ENCODE assay signal across 10 cellular contexts in genomic region chr11:122852071-122852831, GRCh38. TPM values are rescaled to one million over a fixed set of nuclear protein-coding genes. Genes with fewer than 3 reads are reported as not detected.
DNase-seq lines count a peak whose midpoint lies in the region; ATAC-seq and TF ChIP-seq lines count a peak whose summit lies in the region.
"Had no signal": no experiment of that assay in that cellular context is flagged by ENCODE, and none has a peak within 500 bp of the region (broad histone marks: within the 10 kb centered on the region; RNA-seq: fewer than 3 reads in every experiment).

No MANE protein-coding gene starts in this region.

- no peaks in the 10 kb centered on the region for H3K4me1 ChIP-seq in ascending aorta
- H3K4me1 ChIP-seq: BE2C, sigmoid colon had no signal

- H3K9me3 Mint-ChIP-seq in activated naive CD4-positive, alpha-beta T cell treated with anti-CD3 and anti-CD28 coated beads for 36 hours: no peaks in the 10 kb centered on the region
- no peaks in the 10 kb centered on the region for H3K9me3 Mint-ChIP-seq in memory B cell

- peak overlapping the region; percentile 63 for H3K4me3 Mint-ChIP-seq in activated naive CD4-positive, alpha-beta T cell treated with anti-CD3 and anti-CD28 coated beads for 36 hours
- H3K4me3 Mint-ChIP-seq in memory B cell: peak overlapping the region; percentile 88

- no peaks in the 10 kb centered on the region for H3K27me3 Mint-ChIP-seq in activated naive CD4-positive, alpha-beta T cell treated with anti-CD3 and anti-CD28 coated beads for 36 hours (ENCODE audit: low read depth)
- no peaks in the 10 kb centered on the region for H3K27me3 Mint-ChIP-seq in memory B cell

- no peak overlapping the region for H3K4me3 ChIP-seq in ascending aorta
- H3K4me3 ChIP-seq: sigmoid colon had no signal

- DNase-seq in stimulated activated CD4-positive, alpha-beta T cell treated with anti-CD3 and anti-CD28 coated beads, Interleukin-12 subunit alpha, Interleukin-12 subunit beta, amount 100 ng/mL, for 4 hours: peak; percentile 22
- DNase-seq in stimulated activated CD4-positive, alpha-beta T cell treated with anti-CD3 and anti-CD28 coated beads, Interleukin-2, amount 100 ng/mL, for 48 hours: no peak
- peak; percentile 77 for DNase-seq in activated naive CD4-positive, alpha-beta T cell treated with anti-CD3 and anti-CD28 coated beads for 36 hours
- DNase-seq in memory B cell (ENCODE audit: low spot score in 2 of 2) (no peak), Right ventricle myocardium inferior (ENCODE audit: missing footprints) (no peak), ascending aorta (ENCODE audit: low spot score in 2 of 2) (no peak), SW480 (ENCODE audit: low spot score) (no peak)
- DNase-seq: BE2C, sigmoid colon had no signal

- CTCF ChIA-PET in activated naive CD4-positive, alpha-beta T cell treated with anti-CD3 and anti-CD28 coated beads for 36 hours (lab: Charles Lee): interaction anchor here (0.6 to 9.2 kb wide), 42 partner anchors 8 to 651 kb away, joined by 3 to 289 read pairs (median 5); partner anchors contain the start of genes CRTAM and UBASH3B

- H3K9me3 ChIP-seq in ascending aorta: no peaks in the 10 kb centered on the region
- H3K9me3 ChIP-seq: BE2C, sigmoid colon had no signal

- H3K4me1 Mint-ChIP-seq in activated naive CD4-positive, alpha-beta T cell treated with anti-CD3 and anti-CD28 coated beads for 36 hours (ENCODE audit: low read depth): peaks cover 47% of the 10 kb centered on the region
- H3K4me1 Mint-ChIP-seq in memory B cell: peaks cover 33% of the 10 kb centered on the region

- TF ChIP-seq CTCF in ascending aorta (IDR thresholded peaks at IDR 0.05): no peak

- peak overlapping the region; percentile 82 for H3K27ac Mint-ChIP-seq in activated naive CD4-positive, alpha-beta T cell treated with anti-CD3 and anti-CD28 coated beads for 36 hours
- H3K27ac Mint-ChIP-seq in memory B cell: peak overlapping the region; percentile 96

- ATAC-seq in memory B cell (ENCODE audit: low read depth) (peak; percentile 31), HG03342 (IDR thresholded peaks at IDR 0.05; ENCODE audit: unreplicated experiment) (no peak), Right ventricle myocardium inferior (no peak)

- no peak overlapping the region for H3K27ac ChIP-seq in ascending aorta
- H3K27ac ChIP-seq: sigmoid colon had no signal

- no peaks in the 10 kb centered on the region for H3K36me3 ChIP-seq in ascending aorta
- H3K36me3 ChIP-seq: BE2C, sigmoid colon had no signal

- H3K36me3 Mint-ChIP-seq in activated naive CD4-positive, alpha-beta T cell treated with anti-CD3 and anti-CD28 coated beads for 36 hours (ENCODE audit: low read depth): no peaks in the 10 kb centered on the region
- H3K36me3 Mint-ChIP-seq in memory B cell: no peaks in the 10 kb centered on the region

- no peaks in the 10 kb centered on the region for H3K27me3 ChIP-seq in ascending aorta

- intact Hi-C loops in activated naive CD4-positive, alpha-beta T cell treated with anti-CD3 and anti-CD28 coated beads for 36 hours (cut with micrococcal nuclease): loop anchor here (1.0 to 10.0 kb wide), 6 partner anchors 9 to 1387 kb away; no protein-coding TSS in a partner anchor
- intact Hi-C loops in Right ventricle myocardium inferior (cut with DNase I): loop anchor here (2.0 kb wide), 1 partner anchor 271 kb away; no protein-coding TSS in a partner anchor
- intact Hi-C loops in ascending aorta (cut with DNase I): no loop called here

RNA-seq across cellular contexts. Expression of gene CRTAM, which starts 14.0 kb away (rescaled TPM):
- total RNA-seq in activated naive CD4-positive, alpha-beta T cell treated with anti-CD3 and anti-CD28 coated beads for 36 hours: under 1 TPM; 0.20 to 0.38 TPM
- total RNA-seq in Right ventricle myocardium inferior (0.11 TPM), ascending aorta (not detected)

RNA-seq across cellular contexts. Expression of gene JHY, which starts 30.3 kb away (rescaled TPM):
- under 1 TPM; 0.89 to 0.98 TPM for total RNA-seq in activated naive CD4-positive, alpha-beta T cell treated with anti-CD3 and anti-CD28 coated beads for 36 hours
- total RNA-seq in Right ventricle myocardium inferior (2.1 TPM), ascending aorta (1.3 TPM)

Comparison
In these comparisons a context has a peak if more than half of its experiments do, and no peak if none do; other contexts are left out.
1. DNase-seq: peak in stimulated activated CD4-positive, alpha-beta T cell treated with anti-CD3 and anti-CD28 coated beads, Interleukin-12 subunit alpha, Interleukin-12 subunit beta, amount 100 ng/mL, for 4 hours (single experiment) and activated naive CD4-positive, alpha-beta T cell treated with anti-CD3 and anti-CD28 coated beads for 36 hours (single experiment); none in stimulated activated CD4-positive, alpha-beta T cell treated with anti-CD3 and anti-CD28 coated beads, Interleukin-2, amount 100 ng/mL, for 48 hours (0 of 2), memory B cell (0 of 2), Right ventricle myocardium inferior (single experiment), ascending aorta (0 of 2) and SW480 (single experiment).